Comparison of ENCODE assay signal across 23 cellular contexts in the genomic region with DNA sequence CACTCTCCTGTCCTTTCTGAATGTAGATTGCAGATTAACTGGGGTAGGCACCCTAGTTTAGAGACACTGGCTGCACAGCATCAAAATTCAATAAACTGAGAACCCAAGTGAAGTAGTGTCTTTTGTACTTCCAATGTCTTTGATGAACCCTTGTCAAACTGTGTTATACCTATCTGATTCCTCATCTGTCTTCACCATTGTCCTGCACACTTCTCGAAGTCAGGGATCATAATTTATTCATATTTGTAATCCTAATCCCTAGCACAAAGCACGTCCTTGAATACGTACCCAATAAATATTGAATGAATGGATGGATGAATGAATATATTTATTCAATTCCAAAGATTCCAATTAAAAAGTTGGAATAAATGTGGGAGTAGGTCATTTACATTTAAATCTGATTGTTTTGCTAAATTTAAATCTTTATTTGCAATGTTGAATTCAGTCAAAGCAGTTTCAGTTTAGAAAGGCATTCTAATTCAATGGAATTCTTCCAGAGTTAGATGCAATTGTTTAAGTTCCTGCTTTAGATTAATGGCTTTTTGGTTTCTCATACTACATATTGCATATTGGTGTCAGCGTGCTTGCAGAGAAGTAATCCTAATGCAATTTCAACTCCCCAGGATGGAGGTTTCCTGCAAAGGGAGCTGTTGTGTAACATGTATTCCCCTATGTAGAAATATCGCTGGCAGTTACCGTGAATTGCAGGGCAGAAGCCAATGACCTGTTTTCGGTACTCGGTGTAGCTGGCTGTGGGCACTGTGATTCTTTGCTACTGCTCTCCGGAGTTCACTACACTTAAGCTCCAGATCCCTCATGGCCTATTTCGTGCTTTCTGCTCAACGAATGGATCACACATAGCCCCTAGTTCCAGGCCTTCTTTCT.
DNase-seq lines count a peak whose midpoint lies in the region.
"Had no signal": no experiment of that assay in that cellular context is flagged by ENCODE, and none has a peak within 500 bp of the region (broad histone marks: within the 10 kb centered on the region; RNA-seq: fewer than 3 reads in every experiment).

No MANE protein-coding gene starts in this region.

- WGBS in trophoblast cell (ENCODE audit: extremely low coverage, insufficient coverage, insufficient read length): no CpG with 5 or more reads among the region's 11 CpGs

- H3K4me2 ChIP-seq in trophoblast cell (ENCODE audit: low read length): no peak overlapping the region

- no peaks in the 10 kb centered on the region for H3K79me2 ChIP-seq in trophoblast cell (ENCODE audit: control insufficient read depth, insufficient read depth, low read length, poor library complexity)

- DNase-seq in HuH-7 (ENCODE audit: low spot score) (peak; percentile 24), SKM-1 (lab: John Stamatoyannopoulos, UW; ENCODE audit: unreplicated experiment) (peak; percentile 88), fibroblast of the conjunctiva (ENCODE audit: low read depth) (peak; percentile 75), trophoblast cell (no peak), NCI-H345 (lab: John Stamatoyannopoulos, UW) (no peak), SW480 (ENCODE audit: low spot score) (no peak)
- DNase-seq: activated B cell treated with CpG ODN at 0.5 μM for 24 hours; activated CD8-positive, alpha-beta T cell treated with anti-CD3 and anti-CD28 coated beads, Interleukin-2, amount 10 ng/mL, durations not matched to agents 7 days and 5 days; activated naive CD4-positive, alpha-beta T cell treated with anti-CD3 and anti-CD28 coated beads, Interleukin-2, amount 50 U/mL, for 16 hours; activated T-cell treated with anti-CD3 and anti-CD28 coated beads, Interleukin-2, amount 50 U/mL, for 48 hours; C1 segment of cervical spinal cord; dermis blood vessel endothelial cell; NCI-H187 treated with DMSO at 0.1 percent for 48 hours; NCI-H446; NK-92 treated with Interleukin-12 subunit alpha and Interleukin-12 subunit beta, amount 100 ng/mL, for 24 hours; occipital lobe; stimulated activated CD4-positive, alpha-beta T cell treated with anti-CD3 and anti-CD28 coated beads, Interleukin-4, amount 100 ng/mL, for 4 hours had no signal

- H3K23ac ChIP-seq in trophoblast cell (ENCODE audit: low read length): no peak overlapping the region

- peak overlapping the region; percentile 52 for H3K27ac ChIP-seq in subcutaneous abdominal adipose tissue (ENCODE audit: low read depth, low read length)
- H3K27ac ChIP-seq in trophoblast cell (ENCODE audit: low read depth, low read length): no peak overlapping the region
- H3K27ac ChIP-seq: body of pancreas, heart left ventricle, skin epidermis, suprapubic skin had no signal

- no peak overlapping the region for H4K12ac ChIP-seq in trophoblast cell (ENCODE audit: low read depth, low read length)

- H3K79me1 ChIP-seq in trophoblast cell (ENCODE audit: low read length): no peaks in the 10 kb centered on the region

- no peak overlapping the region for H3K18ac ChIP-seq in trophoblast cell (ENCODE audit: low read length)

- H4K91ac ChIP-seq in trophoblast cell (ENCODE audit: low read depth, low read length): no peak overlapping the region

- no peak overlapping the region for H2BK5ac ChIP-seq in trophoblast cell (ENCODE audit: low read depth, low read length, poor library complexity)

- no peak overlapping the region for H3K4ac ChIP-seq in trophoblast cell (ENCODE audit: low read depth, low read length)

- H3K14ac ChIP-seq in trophoblast cell (ENCODE audit: low read length): no peak overlapping the region

- no peak overlapping the region for H2AFZ ChIP-seq in trophoblast cell (ENCODE audit: insufficient read depth, low read length, poor library complexity)

- H3K9me3 ChIP-seq in subcutaneous abdominal adipose tissue (ENCODE audit: control insufficient read depth in 5 of 5, low read length in 5 of 5) (no peaks in the 10 kb centered on the region), trophoblast cell (ENCODE audit: insufficient read depth, low read depth, low read length) (no peaks in the 10 kb centered on the region)
- H3K9me3 ChIP-seq: body of pancreas, heart left ventricle, suprapubic skin had no signal

- H3K4me3 ChIP-seq in subcutaneous abdominal adipose tissue (ENCODE audit: low read depth in 1 of 5, low read length in 5 of 5) (no peak overlapping the region), trophoblast cell (ENCODE audit: low read depth, low read length) (no peak overlapping the region)
- H3K4me3 ChIP-seq: body of pancreas, heart left ventricle, lung, skin epidermis, suprapubic skin had no signal

- H3K9ac ChIP-seq in subcutaneous abdominal adipose tissue (ENCODE audit: low read length in 5 of 5) (no peak overlapping the region), trophoblast cell (ENCODE audit: low read length) (no peak overlapping the region)

- H3K36me3 ChIP-seq in subcutaneous abdominal adipose tissue (ENCODE audit: control insufficient read depth in 5 of 5, insufficient read depth in 5 of 5, low read length in 5 of 5): no peaks in the 10 kb centered on the region
- H3K36me3 ChIP-seq in trophoblast cell (ENCODE audit: control insufficient read depth in 1 of 2, insufficient read depth in 2 of 2, low read length in 2 of 2): no peaks in the 10 kb centered on the region
- H3K36me3 ChIP-seq: heart left ventricle, suprapubic skin had no signal

- H3K27me3 ChIP-seq in subcutaneous abdominal adipose tissue (ENCODE audit: control insufficient read depth in 5 of 5, insufficient read depth in 4 of 5, low read length in 5 of 5) (no peaks in the 10 kb centered on the region), trophoblast cell (ENCODE audit: insufficient read depth, low read length) (no peaks in the 10 kb centered on the region)
- H3K27me3 ChIP-seq: body of pancreas, heart left ventricle, suprapubic skin had no signal

- H3K4me1 ChIP-seq in subcutaneous abdominal adipose tissue (ENCODE audit: control insufficient read depth in 5 of 5, insufficient read depth in 5 of 5, low read length in 5 of 5): peaks cover 2 to 20% (median 9%) of the 10 kb centered on the region in 5 donors
- no peaks in the 10 kb centered on the region for H3K4me1 ChIP-seq in trophoblast cell (ENCODE audit: control insufficient read depth in 1 of 2, insufficient read depth in 2 of 2, low read length in 2 of 2)
- H3K4me1 ChIP-seq: body of pancreas, heart left ventricle, suprapubic skin had no signal

- no peak overlapping the region for H2BK12ac ChIP-seq in trophoblast cell (ENCODE audit: low read length)

- no peak overlapping the region for H4K8ac ChIP-seq in trophoblast cell (ENCODE audit: low read depth, low read length)

- no peak overlapping the region for H2BK120ac ChIP-seq in trophoblast cell (ENCODE audit: insufficient read depth, low read length, poor library complexity)

- H2AK5ac ChIP-seq in trophoblast cell (ENCODE audit: low read length): no peak overlapping the region

Comparison
In these comparisons a context has a peak if more than half of its experiments do, and no peak if none do; other contexts are left out.
1. DNase-seq: peak in HuH-7 (single experiment), SKM-1 (single experiment) and fibroblast of the conjunctiva (single experiment); none in trophoblast cell (0 of 2), NCI-H345 (single experiment) and SW480 (single experiment).